In genomic region chr3:57095361-57095760, GRCh38 we compare ENCODE assay signal across 31 cellular contexts. TPM values are rescaled to one million over a fixed set of nuclear protein-coding genes. Genes with fewer than 3 reads are reported as not detected.
"Had no signal": no experiment of that assay in that cellular context is flagged by ENCODE, and none has a peak within 500 bp of the region (broad histone marks: within the 10 kb centered on the region; RNA-seq: fewer than 3 reads in every experiment).

No MANE protein-coding gene starts in this region.

- H3K27ac Mint-ChIP-seq: natural killer cell; neural progenitor cell; stimulated activated naive CD8-positive, alpha-beta T cell treated with anti-CD3 and anti-CD28 coated beads, Interleukin-15, amount 100 ng/mL, for 72 hours had no signal

- H3K36me3 ChIP-seq: gastrocnemius medialis, prostate gland, right atrium auricular region, transverse colon, upper lobe of right lung, uterus had no signal

- H3K27me3 Mint-ChIP-seq: stimulated activated naive CD8-positive, alpha-beta T cell treated with anti-CD3 and anti-CD28 coated beads, Interleukin-15, amount 100 ng/mL, for 72 hours had no signal

- H3K4me1 Mint-ChIP-seq: natural killer cell; stimulated activated naive CD8-positive, alpha-beta T cell treated with anti-CD3 and anti-CD28 coated beads, Interleukin-15, amount 100 ng/mL, for 72 hours had no signal

- H2AFZ ChIP-seq: neural progenitor cell had no signal

- H3K27me3 ChIP-seq: esophagus squamous epithelium, gastrocnemius medialis, neural progenitor cell, right atrium auricular region, suprapubic skin, transverse colon, upper lobe of right lung, uterus had no signal

- H3K4me3 Mint-ChIP-seq: natural killer cell; neural progenitor cell; stimulated activated naive CD8-positive, alpha-beta T cell treated with anti-CD3 and anti-CD28 coated beads, Interleukin-15, amount 100 ng/mL, for 72 hours had no signal

- H3K9me3 ChIP-seq: esophagus squamous epithelium, gastrocnemius medialis, prostate gland, right atrium auricular region, suprapubic skin, transverse colon, upper lobe of right lung, uterus had no signal

- H3K9ac ChIP-seq: neural progenitor cell had no signal

- H3K36me3 Mint-ChIP-seq: natural killer cell had no signal

- H3K4me3 ChIP-seq: coronary artery, esophagus squamous epithelium, gastrocnemius medialis, lung, neural progenitor cell, prostate gland, right atrium auricular region, smooth muscle cell, suprapubic skin, transverse colon, upper lobe of right lung, uterus had no signal

- DNase-seq: dermis blood vessel endothelial cell; effector memory CD4-positive, alpha-beta T cell; erythroblast; esophagus squamous epithelium; gastrocnemius medialis; head of caudate nucleus; kidney; mesendoderm; midbrain; natural killer cell; nucleus accumbens; stimulated activated CD4-positive, alpha-beta T cell treated with anti-CD3 and anti-CD28 coated beads, Interleukin-12 subunit alpha, Interleukin-12 subunit beta, amount 100 ng/mL, for 4 hours; stimulated activated CD4-positive, alpha-beta T cell treated with anti-CD3 and anti-CD28 coated beads, Interleukin-1b, Interleukin-23, amount 100 ng/mL, for 48 hours; stimulated activated CD4-positive, alpha-beta T cell treated with anti-CD3 and anti-CD28 coated beads, Interleukin-4, amount 100 ng/mL, for 1 hour; stimulated activated CD8-positive, alpha-beta memory T cell treated with anti-CD3 and anti-CD28 coated beads, Interleukin-4, amount 100 ng/mL, for 48 hours; stimulated activated naive CD4-positive, alpha-beta T cell; stimulated activated naive CD8-positive, alpha-beta T cell treated with anti-CD3 and anti-CD28 coated beads, Interleukin-15, amount 100 ng/mL, for 72 hours; transverse colon; upper lobe of right lung; uterus had no signal

- H3K4me2 ChIP-seq: neural progenitor cell, smooth muscle cell had no signal

- ATAC-seq: left lobe of liver; natural killer cell; stimulated activated naive CD8-positive, alpha-beta T cell treated with anti-CD3 and anti-CD28 coated beads, Interleukin-15, amount 100 ng/mL, for 72 hours; upper lobe of right lung had no signal

- H3K9me3 Mint-ChIP-seq: natural killer cell; neural progenitor cell; stimulated activated naive CD8-positive, alpha-beta T cell treated with anti-CD3 and anti-CD28 coated beads, Interleukin-15, amount 100 ng/mL, for 72 hours had no signal

- H3K27ac ChIP-seq: coronary artery, esophagus squamous epithelium, gastrocnemius medialis, neural progenitor cell, prostate gland, right atrium auricular region, suprapubic skin, transverse colon, upper lobe of right lung had no signal

- H3K4me1 ChIP-seq: prostate gland, upper lobe of right lung had no signal

RNA-seq across cellular contexts. Expression of gene SPATA12, which starts 34.9 kb away (rescaled TPM):
- total RNA-seq: gastrocnemius medialis, kidney, left lobe of liver, liver, natural killer cell, osteocyte, right atrium auricular region, sciatic nerve, smooth muscle cell, suprapubic skin, transverse colon had no signal
- polyA plus RNA-seq: liver, smooth muscle cell had no signal
